Comparison of ENCODE assay signal across 12 cellular contexts in the genomic region with DNA sequence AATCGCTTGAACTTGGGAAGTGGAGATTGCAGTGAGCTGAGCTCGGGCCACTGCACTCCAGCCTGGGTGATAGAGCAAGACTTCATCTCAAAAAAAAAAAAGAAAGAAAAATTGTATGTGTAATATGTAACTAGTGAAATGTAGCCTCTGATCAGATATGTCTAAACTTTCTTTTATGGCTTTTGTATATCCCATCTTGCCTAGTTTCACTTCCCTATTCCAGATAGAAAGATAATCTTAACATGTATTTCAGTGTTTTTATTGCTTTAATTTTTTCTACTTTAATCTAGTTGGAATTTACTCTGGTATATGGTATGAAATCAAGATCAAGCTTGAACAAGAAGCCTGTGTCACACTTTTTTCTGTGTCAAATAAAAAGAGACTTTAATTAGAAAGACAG. TPM values are rescaled to one million over a fixed set of nuclear protein-coding genes. Genes with fewer than 3 reads are reported as not detected.
A peak's percentile ranks its signal among the peaks of the same experiment; 100 is the strongest.
DNase-seq lines count a peak whose midpoint lies in the region; TF ChIP-seq lines count a peak whose summit lies in the region.
"Had no signal": no experiment of that assay in that cellular context is flagged by ENCODE, and none has a peak within 500 bp of the region (broad histone marks: within the 10 kb centered on the region; RNA-seq: fewer than 3 reads in every experiment).

No MANE protein-coding gene starts in this region.

- H2AFZ ChIP-seq in Loucy (ENCODE audit: low read length) (no peak overlapping the region), osteoblast (ENCODE audit: low read length) (peak overlapping the region; percentile 62)

- H3K4me2 ChIP-seq in Loucy (ENCODE audit: low read depth, low read length, poor library complexity, severe bottlenecking), result peak overlapping the region; percentile 97
- peak overlapping the region; percentile 93 for H3K4me2 ChIP-seq in osteoblast (ENCODE audit: insufficient read depth, low read length)

- peaks cover 12% of the 10 kb centered on the region for H3K36me3 Mint-ChIP-seq in activated T-helper 2 cell treated with anti-CD3 and anti-CD28 coated beads, Interferon-gamma antibody, Interleukin-2, Interleukin-4, amounts not matched to agents 10 μg/mL and 5 μg/mL and 100 μg/mL, durations not matched to agents 14 hours and 24 hours and 36 hours (ENCODE audit: low read depth)

- H3K4me1 ChIP-seq in Loucy (ENCODE audit: insufficient read depth, low read length, poor library complexity, severe bottlenecking) (peaks cover 12% of the 10 kb centered on the region), osteoblast (ENCODE audit: insufficient read depth, low read length) (peaks cover 12% of the 10 kb centered on the region)

- no peaks in the 10 kb centered on the region for H3K27me3 ChIP-seq in Loucy (ENCODE audit: insufficient read depth, low read length, poor library complexity, severe bottlenecking)
- H3K27me3 ChIP-seq in osteoblast (ENCODE audit: insufficient read depth, low read length), result no peaks in the 10 kb centered on the region

- no peaks in the 10 kb centered on the region for H3K36me3 ChIP-seq in Loucy (ENCODE audit: insufficient read depth, low read length)
- no peaks in the 10 kb centered on the region for H3K36me3 ChIP-seq in osteoblast (ENCODE audit: insufficient read depth, low read length)

- no peaks in the 10 kb centered on the region for H3K9me2 ChIP-seq in Loucy (replicated peaks; ENCODE audit: low read depth, low read length)

- no peak overlapping the region for H3K27ac ChIP-seq in osteoblast (ENCODE audit: low read depth, low read length)

- in situ Hi-C loops in astrocyte of the cerebellum (cut with HindIII; ENCODE audit: low sequenced_read_pairs), result no loop called here

- TF ChIP-seq CTCF in Loucy (conservative IDR thresholded peaks at IDR 0.05; ENCODE audit: low read length) (no peak), astrocyte of the cerebellum (IDR thresholded peaks at IDR 0.05; ENCODE audit: low read depth, low read length, missing control alignments) (no peak), osteoblast (IDR thresholded peaks at IDR 0.05; ENCODE audit: extremely low read depth, low read depth, low read length) (no peak)

- H3K4me1 Mint-ChIP-seq in activated T-helper 2 cell treated with anti-CD3 and anti-CD28 coated beads, Interferon-gamma antibody, Interleukin-2, Interleukin-4, amounts not matched to agents 10 μg/mL and 5 μg/mL and 100 μg/mL, durations not matched to agents 14 hours and 24 hours and 36 hours (ENCODE audit: low read depth), result peaks cover 25% of the 10 kb centered on the region

- DNase-seq in astrocyte of the cerebellum (ENCODE audit: low read depth) (no peak), osteoblast (ENCODE audit: insufficient read length, low spot score, missing footprints) (no peak), Ammon's horn (ENCODE audit: low spot score) (no peak)
- no peak for DNase-seq in stimulated activated CD4-positive, alpha-beta T cell treated with anti-CD3 and anti-CD28 coated beads, Interleukin-12 subunit alpha, Interleukin-12 subunit beta, amount 100 ng/mL, for 4 hours
- DNase-seq in activated T-helper 2 cell treated with anti-CD3 and anti-CD28 coated beads, Interferon-gamma antibody, Interleukin-2, Interleukin-4, amounts not matched to agents 10 μg/mL and 5 μg/mL and 100 μg/mL, durations not matched to agents 14 hours and 24 hours and 36 hours (ENCODE audit: low spot score), result no peak
- DNase-seq: activated CD4-positive, alpha-beta T cell treated with anti-CD3 and anti-CD28 coated beads, Interleukin-2, amount 50 U/mL, for 48 hours; islet precursor cell; NCI-H1694 treated with DMSO at 0.1 percent for 48 hours; trophoblast cell had no signal

- no peaks in the 10 kb centered on the region for H3F3A ChIP-seq in Loucy (ENCODE audit: low read depth)

- no peaks in the 10 kb centered on the region for H4K20me1 ChIP-seq in Loucy (ENCODE audit: insufficient read depth, low read length, poor library complexity, severe bottlenecking)
- no peaks in the 10 kb centered on the region for H4K20me1 ChIP-seq in osteoblast (ENCODE audit: insufficient read depth, low read length)

- intact Hi-C loops in activated T-helper 2 cell treated with anti-CD3 and anti-CD28 coated beads, Interferon-gamma antibody, Interleukin-2, Interleukin-4, amounts not matched to agents 10 μg/mL and 5 μg/mL and 100 μg/mL, durations not matched to agents 14 hours and 24 hours and 36 hours (cut with micrococcal nuclease), result loop anchor here (5.0 to 10.0 kb wide), 2 partner anchors 77 to 160 kb away; a partner anchor contains a TSS

- H3K27ac Mint-ChIP-seq in activated T-helper 2 cell treated with anti-CD3 and anti-CD28 coated beads, Interferon-gamma antibody, Interleukin-2, Interleukin-4, amounts not matched to agents 10 μg/mL and 5 μg/mL and 100 μg/mL, durations not matched to agents 14 hours and 24 hours and 36 hours, result no peak overlapping the region

- H3K9me3 Mint-ChIP-seq in activated T-helper 2 cell treated with anti-CD3 and anti-CD28 coated beads, Interferon-gamma antibody, Interleukin-2, Interleukin-4, amounts not matched to agents 10 μg/mL and 5 μg/mL and 100 μg/mL, durations not matched to agents 14 hours and 24 hours and 36 hours, result no peaks in the 10 kb centered on the region
- H3K9me3 Mint-ChIP-seq: activated naive CD4-positive, alpha-beta T cell treated with anti-CD3 and anti-CD28 coated beads, Interleukin-2, amount 50 U/mL, for 72 hours had no signal

- peaks cover 39% of the 10 kb centered on the region for H3K79me2 ChIP-seq in Loucy (ENCODE audit: insufficient read depth, low read length)
- peaks cover 30% of the 10 kb centered on the region for H3K79me2 ChIP-seq in osteoblast (ENCODE audit: insufficient read depth, low read length)

- H3K4me3 Mint-ChIP-seq in activated T-helper 2 cell treated with anti-CD3 and anti-CD28 coated beads, Interferon-gamma antibody, Interleukin-2, Interleukin-4, amounts not matched to agents 10 μg/mL and 5 μg/mL and 100 μg/mL, durations not matched to agents 14 hours and 24 hours and 36 hours (ENCODE audit: low read depth), result no peak overlapping the region

- H3K9me3 ChIP-seq in Loucy (ENCODE audit: insufficient read depth, low read depth, low read length) (no peaks in the 10 kb centered on the region), osteoblast (ENCODE audit: low read depth, low read length) (no peaks in the 10 kb centered on the region)

- H3K9ac ChIP-seq in Loucy (ENCODE audit: low read depth, low read length, poor library complexity, severe bottlenecking), result peak overlapping the region; percentile 83

- H3K27me3 Mint-ChIP-seq in activated T-helper 2 cell treated with anti-CD3 and anti-CD28 coated beads, Interferon-gamma antibody, Interleukin-2, Interleukin-4, amounts not matched to agents 10 μg/mL and 5 μg/mL and 100 μg/mL, durations not matched to agents 14 hours and 24 hours and 36 hours (ENCODE audit: low read depth), result no peaks in the 10 kb centered on the region

- H3K4me3 ChIP-seq in GM08714 (ENCODE audit: low read length) (peak overlapping the region; percentile 12; the same call in 1 of the 2 replicates), Loucy (ENCODE audit: low read length, poor library complexity, severe bottlenecking) (peak overlapping the region; percentile 88), astrocyte of the cerebellum (ENCODE audit: low read depth, low read length) (peak overlapping the region; percentile 7), osteoblast (ENCODE audit: insufficient read depth, low read length) (peak overlapping the region; percentile 25)

RNA-seq across cellular contexts. Expression of a gene that starts 1.9 kb away (rescaled TPM):
- total RNA-seq in osteoblast, result 9.0 and 9.1 TPM in 2 replicates
- total RNA-seq in activated T-helper 2 cell treated with anti-CD3 and anti-CD28 coated beads, Interferon-gamma antibody, Interleukin-2, Interleukin-4, amounts not matched to agents 10 μg/mL and 5 μg/mL and 100 μg/mL, durations not matched to agents 14 hours and 24 hours and 36 hours, result 8.7 and 9.7 TPM in 2 replicates

Comparison
In these comparisons a context has a peak if more than half of its experiments do, and no peak if none do; other contexts are left out.
1. H3K4me3 ChIP-seq: peak in every context shown above with its lines; median percentile 88 in Loucy; 25 in osteoblast; 12 in GM08714; 7 in astrocyte of the cerebellum.